Comparison of ENCODE assay signal across 1 cellular context in genomic region chr19:48609571-48610108, GRCh38.
TF ChIP-seq lines count a peak whose summit lies in the region.

No MANE protein-coding gene starts in this region.

TF ChIP-seq in HepG2, 621 proteins besides CTCF, POLR2A, EP300 and RAD21:
- peak; percentile 31; the same call in 1 of the 2 replicates for TF ChIP-seq ZNF629 (CRISPR knock-in tag; conservative IDR thresholded peaks at IDR 0.05)
- TF ChIP-seq ZNF703 (CRISPR knock-in tag; IDR thresholded peaks at IDR 0.05; ENCODE audit: borderline replicate concordance) = no peak
- no peak for TF ChIP-seq ZNF589 (CRISPR knock-in tag; conservative IDR thresholded peaks at IDR 0.05)
